In the genomic region with DNA sequence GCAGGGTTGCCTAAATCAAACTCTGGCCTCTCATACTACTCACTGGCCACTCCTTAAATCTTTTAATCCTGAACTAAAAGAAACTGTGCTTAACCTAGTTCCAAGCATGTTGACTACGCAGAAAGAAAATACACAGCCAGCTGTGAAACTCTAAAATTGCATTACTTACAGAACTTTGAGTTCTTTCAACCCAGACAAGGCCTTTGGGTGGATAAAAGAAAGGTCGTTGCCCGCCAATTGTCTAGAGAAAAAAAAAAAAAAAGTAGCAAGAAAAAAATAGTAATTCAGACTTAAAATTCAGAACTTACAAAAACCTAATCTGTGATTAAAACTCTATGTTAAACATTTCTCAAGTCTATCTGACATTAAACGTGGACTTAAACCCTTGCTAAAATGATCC, we compare ENCODE assay signal across 1 cellular context.
TF ChIP-seq lines count a peak whose summit lies in the region.

No MANE protein-coding gene starts in this region.

TF ChIP-seq in HEK293, 187 proteins besides CTCF, POLR2A, EP300 and RAD21 (continued from another document):
- no peak for TF ChIP-seq ZNF280D (tag by site-specific recombination; IDR thresholded peaks at IDR 0.05)
- no peak for TF ChIP-seq ZBTB8A (tag by site-specific recombination; IDR thresholded peaks at IDR 0.05)
- TF ChIP-seq, protein P1, sequence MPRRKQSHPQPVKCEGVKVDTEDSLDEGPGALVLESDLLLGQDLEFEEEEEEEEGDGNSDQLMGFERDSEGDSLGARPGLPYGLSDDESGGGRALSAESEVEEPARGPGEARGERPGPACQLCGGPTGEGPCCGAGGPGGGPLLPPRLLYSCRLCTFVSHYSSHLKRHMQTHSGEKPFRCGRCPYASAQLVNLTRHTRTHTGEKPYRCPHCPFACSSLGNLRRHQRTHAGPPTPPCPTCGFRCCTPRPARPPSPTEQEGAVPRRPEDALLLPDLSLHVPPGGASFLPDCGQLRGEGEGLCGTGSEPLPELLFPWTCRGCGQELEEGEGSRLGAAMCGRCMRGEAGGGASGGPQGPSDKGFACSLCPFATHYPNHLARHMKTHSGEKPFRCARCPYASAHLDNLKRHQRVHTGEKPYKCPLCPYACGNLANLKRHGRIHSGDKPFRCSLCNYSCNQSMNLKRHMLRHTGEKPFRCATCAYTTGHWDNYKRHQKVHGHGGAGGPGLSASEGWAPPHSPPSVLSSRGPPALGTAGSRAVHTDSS (tag by site-specific recombination; IDR thresholded peaks at IDR 0.05), result no peak
- TF ChIP-seq, protein P2, sequence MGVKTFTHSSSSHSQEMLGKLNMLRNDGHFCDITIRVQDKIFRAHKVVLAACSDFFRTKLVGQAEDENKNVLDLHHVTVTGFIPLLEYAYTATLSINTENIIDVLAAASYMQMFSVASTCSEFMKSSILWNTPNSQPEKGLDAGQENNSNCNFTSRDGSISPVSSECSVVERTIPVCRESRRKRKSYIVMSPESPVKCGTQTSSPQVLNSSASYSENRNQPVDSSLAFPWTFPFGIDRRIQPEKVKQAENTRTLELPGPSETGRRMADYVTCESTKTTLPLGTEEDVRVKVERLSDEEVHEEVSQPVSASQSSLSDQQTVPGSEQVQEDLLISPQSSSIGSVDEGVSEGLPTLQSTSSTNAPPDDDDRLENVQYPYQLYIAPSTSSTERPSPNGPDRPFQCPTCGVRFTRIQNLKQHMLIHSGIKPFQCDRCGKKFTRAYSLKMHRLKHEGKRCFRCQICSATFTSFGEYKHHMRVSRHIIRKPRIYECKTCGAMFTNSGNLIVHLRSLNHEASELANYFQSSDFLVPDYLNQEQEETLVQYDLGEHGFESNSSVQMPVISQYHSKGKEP (tag by site-specific recombination; IDR thresholded peaks at IDR 0.05), result no peak
- TF ChIP-seq ZNF335 (tag by site-specific recombination; conservative IDR thresholded peaks at IDR 0.05), result no peak
- TF ChIP-seq ZNF473 (tag by site-specific recombination; IDR thresholded peaks at IDR 0.05), result no peak
- TF ChIP-seq PATZ1 (tag by site-specific recombination; IDR thresholded peaks at IDR 0.05), result no peak
- TF ChIP-seq ZNF266 (tag by site-specific recombination; IDR thresholded peaks at IDR 0.05; ENCODE audit: low read depth), result no peak
- TF ChIP-seq ZNF776 (tag by site-specific recombination; IDR thresholded peaks at IDR 0.05; ENCODE audit: borderline replicate concordance), result no peak
- TF ChIP-seq ZNF510 (tag by site-specific recombination; IDR thresholded peaks at IDR 0.05; ENCODE audit: insufficient replicate concordance), result no peak
- no peak for TF ChIP-seq ZNF48 (tag by site-specific recombination; IDR thresholded peaks at IDR 0.05)
TF ChIP-seq in HEK293: peak in this region for 0.
